ENCODE assay signal across 8 cellular contexts in the genomic region with DNA sequence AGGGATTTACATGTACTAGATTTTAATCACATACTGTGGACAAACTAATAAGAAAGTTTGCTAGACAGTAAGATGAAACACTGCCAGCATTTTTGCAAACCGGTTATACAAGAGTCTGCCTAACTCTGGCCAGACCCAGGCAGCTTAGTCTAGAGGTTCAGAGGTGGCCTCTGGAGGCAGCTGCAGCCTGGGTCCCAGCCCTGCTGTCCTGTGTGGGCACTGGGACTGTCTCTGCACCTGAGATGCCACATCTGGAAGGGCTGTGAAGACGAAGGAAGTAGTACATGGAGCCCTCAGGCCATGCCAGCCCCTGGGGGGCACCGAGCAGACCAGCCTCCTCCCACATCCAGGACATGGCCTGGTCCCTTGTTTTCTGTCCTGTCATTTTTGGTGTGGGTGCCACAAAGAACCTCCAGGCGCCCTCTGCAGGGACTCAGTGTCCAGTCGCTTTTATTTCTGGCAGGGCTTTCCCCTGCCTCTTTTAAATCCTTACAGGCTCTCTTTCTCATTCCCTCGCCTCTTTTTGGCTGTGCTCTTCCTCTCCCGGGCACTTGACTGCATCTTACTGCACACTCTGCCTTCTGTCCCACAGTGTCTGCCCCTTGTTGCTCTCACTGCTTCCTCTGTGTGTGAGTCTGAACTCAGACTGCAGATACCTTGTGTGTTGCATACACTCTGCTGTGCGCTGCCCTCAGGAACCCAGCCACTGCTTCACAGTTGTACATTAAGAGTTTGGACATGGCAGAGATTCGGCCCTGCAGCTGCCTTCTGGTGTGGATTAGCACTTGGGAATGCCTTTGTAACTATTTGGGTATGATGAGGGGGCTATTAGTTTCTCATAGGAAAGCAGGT.
A peak's percentile ranks its signal among the peaks of the same experiment; 100 is the strongest.
DNase-seq lines count a peak whose midpoint lies in the region; ATAC-seq and TF ChIP-seq lines count a peak whose summit lies in the region.

No MANE protein-coding gene starts in this region.

- no peaks in the 10 kb centered on the region for H3K9me3 Mint-ChIP-seq in natural killer cell treated with Interleukin-12 subunit alpha and Interleukin-12 subunit beta and Interleukin-15 and Interleukin-18, amount 100 ng/mL, for 72 hours

- peak; percentile 53 to 70 for ATAC-seq in natural killer cell treated with Interleukin-12 subunit alpha and Interleukin-12 subunit beta and Interleukin-15 and Interleukin-18, amount 100 ng/mL, for 72 hours
- ATAC-seq in omental fat pad (ENCODE audit: low FRiP score): no peak

- H3K4me1 Mint-ChIP-seq in natural killer cell treated with Interleukin-12 subunit alpha and Interleukin-12 subunit beta and Interleukin-15 and Interleukin-18, amount 100 ng/mL, for 72 hours (ENCODE audit: low read depth in 2 of 2): peaks cover 8 to 13% of the 10 kb centered on the region in 2 donors

- no peaks in the 10 kb centered on the region for H3K27me3 Mint-ChIP-seq in natural killer cell treated with Interleukin-12 subunit alpha and Interleukin-12 subunit beta and Interleukin-15 and Interleukin-18, amount 100 ng/mL, for 72 hours

- no peaks in the 10 kb centered on the region for H3K27me3 ChIP-seq in GM06990 (replicated peaks; ENCODE audit: control insufficient read depth, insufficient read depth, low read length)

- no peaks in the 10 kb centered on the region for H3K36me3 ChIP-seq in GM06990 (ENCODE audit: control insufficient read depth, insufficient read depth, low read length)

- no peak overlapping the region for H3K4me3 Mint-ChIP-seq in natural killer cell treated with Interleukin-12 subunit alpha and Interleukin-12 subunit beta and Interleukin-15 and Interleukin-18, amount 100 ng/mL, for 72 hours

- peak overlapping the region; percentile 16 for H3K27ac ChIP-seq in 22Rv1

- DNase-seq in GM06990 (ENCODE audit: extremely low read depth, insufficient read length) (peak; percentile 35), NAMALWA (ENCODE audit: low spot score) (peak; percentile 49), fibroblast of gingiva (ENCODE audit: low read depth) (peak; percentile 44), NCI-H2107 treated with DMSO at 0.1 percent for 48 hours (lab: John Stamatoyannopoulos, UW; ENCODE audit: unreplicated experiment) (no peak), omental fat pad (ENCODE audit: low spot score) (no peak)
- DNase-seq in activated CD4-positive, alpha-beta T cell treated with anti-CD3 and anti-CD28 coated beads, Interleukin-2, amount 50 U/mL, for 4 hours: peak; percentile 6 to 12
- DNase-seq in natural killer cell treated with Interleukin-12 subunit alpha and Interleukin-12 subunit beta and Interleukin-15 and Interleukin-18, amount 100 ng/mL, for 72 hours (ENCODE audit: low spot score): no peak

- TF ChIP-seq CTCF in 22Rv1 (IDR thresholded peaks at IDR 0.05) (peak; percentile 74), GM06990 (IDR thresholded peaks at IDR 0.05; ENCODE audit: insufficient read depth, low read length, poor library complexity, severe bottlenecking) (peak; percentile 66), omental fat pad (IDR thresholded peaks at IDR 0.05) (no peak)

- H3K36me3 Mint-ChIP-seq in natural killer cell treated with Interleukin-12 subunit alpha and Interleukin-12 subunit beta and Interleukin-15 and Interleukin-18, amount 100 ng/mL, for 72 hours: no peaks in the 10 kb centered on the region

- no peak overlapping the region for H3K4me3 ChIP-seq in GM06990 (replicated peaks; ENCODE audit: low read depth, low read length)

- H3K27ac Mint-ChIP-seq in natural killer cell treated with Interleukin-12 subunit alpha and Interleukin-12 subunit beta and Interleukin-15 and Interleukin-18, amount 100 ng/mL, for 72 hours: peak overlapping the region in 1 of 2 donors; percentile 9

Comparison
In these comparisons a context has a peak if more than half of its experiments do, and no peak if none do; other contexts are left out.
1. CTCF ChIP-seq: peak in 22Rv1 (single experiment) and GM06990 (single experiment); none in omental fat pad (0 of 3).
2. DNase-seq: peak in GM06990 (single experiment), NAMALWA (single experiment), activated CD4-positive, alpha-beta T cell treated with anti-CD3 and anti-CD28 coated beads, Interleukin-2, amount 50 U/mL, for 4 hours (2 of 2) and fibroblast of gingiva (single experiment); none in natural killer cell treated with Interleukin-12 subunit alpha and Interleukin-12 subunit beta and Interleukin-15 and Interleukin-18, amount 100 ng/mL, for 72 hours (single experiment), NCI-H2107 treated with DMSO at 0.1 percent for 48 hours (single experiment) and omental fat pad (single experiment).